ENCODE assay signal across 1 cellular context in the genomic region with DNA sequence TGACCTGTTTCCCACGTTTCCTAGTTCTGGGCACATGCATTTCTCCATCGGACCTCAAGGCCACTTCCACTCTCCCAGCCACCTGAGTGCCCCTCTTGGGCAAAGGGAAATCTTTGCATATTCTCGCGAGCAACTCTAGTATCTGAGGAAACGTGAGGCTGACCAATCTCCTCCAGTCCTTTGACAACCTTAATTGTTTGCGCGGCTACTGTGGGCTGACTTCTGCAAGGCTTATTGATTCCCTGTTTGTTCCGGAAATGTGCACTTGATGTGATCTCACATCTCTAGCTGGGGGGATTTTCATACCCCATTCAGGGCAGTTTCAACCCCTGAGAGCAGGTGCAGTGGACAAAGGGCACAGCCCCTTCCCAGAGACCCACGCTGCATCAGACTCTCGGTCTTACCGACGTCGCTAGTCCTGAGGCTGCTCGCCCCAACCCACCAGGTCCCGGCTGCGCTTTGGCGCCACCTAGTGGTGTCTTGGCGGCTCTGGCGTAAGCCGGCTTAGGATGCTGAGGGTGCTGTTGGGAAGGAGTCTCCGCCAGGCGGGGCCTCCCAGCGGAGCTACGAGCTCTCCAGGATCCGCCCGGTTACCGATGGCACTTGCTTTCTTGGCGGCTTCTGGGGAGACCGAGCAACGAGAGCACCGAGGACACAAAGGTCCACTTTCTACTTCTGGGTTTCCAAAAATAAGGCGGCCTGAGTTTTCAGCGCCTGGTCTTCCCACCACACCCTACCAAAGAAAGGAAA.
TF ChIP-seq lines count a peak whose summit lies in the region.

No MANE protein-coding gene starts in this region.

TF ChIP-seq in K562, 482 proteins besides CTCF, POLR2A, EP300 and RAD21 (continued from another document):
- TF ChIP-seq, protein P1, sequence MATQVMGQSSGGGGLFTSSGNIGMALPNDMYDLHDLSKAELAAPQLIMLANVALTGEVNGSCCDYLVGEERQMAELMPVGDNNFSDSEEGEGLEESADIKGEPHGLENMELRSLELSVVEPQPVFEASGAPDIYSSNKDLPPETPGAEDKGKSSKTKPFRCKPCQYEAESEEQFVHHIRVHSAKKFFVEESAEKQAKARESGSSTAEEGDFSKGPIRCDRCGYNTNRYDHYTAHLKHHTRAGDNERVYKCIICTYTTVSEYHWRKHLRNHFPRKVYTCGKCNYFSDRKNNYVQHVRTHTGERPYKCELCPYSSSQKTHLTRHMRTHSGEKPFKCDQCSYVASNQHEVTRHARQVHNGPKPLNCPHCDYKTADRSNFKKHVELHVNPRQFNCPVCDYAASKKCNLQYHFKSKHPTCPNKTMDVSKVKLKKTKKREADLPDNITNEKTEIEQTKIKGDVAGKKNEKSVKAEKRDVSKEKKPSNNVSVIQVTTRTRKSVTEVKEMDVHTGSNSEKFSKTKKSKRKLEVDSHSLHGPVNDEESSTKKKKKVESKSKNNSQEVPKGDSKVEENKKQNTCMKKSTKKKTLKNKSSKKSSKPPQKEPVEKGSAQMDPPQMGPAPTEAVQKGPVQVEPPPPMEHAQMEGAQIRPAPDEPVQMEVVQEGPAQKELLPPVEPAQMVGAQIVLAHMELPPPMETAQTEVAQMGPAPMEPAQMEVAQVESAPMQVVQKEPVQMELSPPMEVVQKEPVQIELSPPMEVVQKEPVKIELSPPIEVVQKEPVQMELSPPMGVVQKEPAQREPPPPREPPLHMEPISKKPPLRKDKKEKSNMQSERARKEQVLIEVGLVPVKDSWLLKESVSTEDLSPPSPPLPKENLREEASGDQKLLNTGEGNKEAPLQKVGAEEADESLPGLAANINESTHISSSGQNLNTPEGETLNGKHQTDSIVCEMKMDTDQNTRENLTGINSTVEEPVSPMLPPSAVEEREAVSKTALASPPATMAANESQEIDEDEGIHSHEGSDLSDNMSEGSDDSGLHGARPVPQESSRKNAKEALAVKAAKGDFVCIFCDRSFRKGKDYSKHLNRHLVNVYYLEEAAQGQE (CRISPR knock-in tag; IDR thresholded peaks at IDR 0.05; ENCODE audit: low read depth) = no peak
- TF ChIP-seq UBTF (IDR thresholded peaks at IDR 0.05; ENCODE audit: borderline replicate concordance in 1 of 2, low read depth in 2 of 2, low read length in 2 of 2) (peak; percentile 27 to 37; a peak in 1 of 4 replicates), KLF16 (IDR thresholded peaks at IDR 0.05) (0 out of 2 replicates have a peak, but pooled peaks have one; percentile 56), ZNF57 (CRISPR knock-in tag; IDR thresholded peaks at IDR 0.05) (no peak), CTCFL (IDR thresholded peaks at IDR 0.05; ENCODE audit: borderline replicate concordance, insufficient read depth, low read depth, low read length, poor library complexity, severe bottlenecking) (peak; percentile 89), BRD9 (IDR thresholded peaks at IDR 0.05; ENCODE audit: low read depth, partially characterized antibody) (no peak), IRF2 (CRISPR knock-in tag; IDR thresholded peaks at IDR 0.05) (no peak), ZNF436 (CRISPR knock-in tag; IDR thresholded peaks at IDR 0.05) (no peak), ZNF699 (CRISPR knock-in tag; IDR thresholded peaks at IDR 0.05; ENCODE audit: insufficient replicate concordance) (no peak), SMARCA4 (IDR thresholded peaks at IDR 0.05) (peak; percentile 67), SMARCE1 (IDR thresholded peaks at IDR 0.05) (peak; percentile 60; the same call in 1 of the 2 replicates), CTBP1 (IDR thresholded peaks at IDR 0.05; ENCODE audit: borderline replicate concordance) (peak; percentile 88), TAF1 (IDR thresholded peaks at IDR 0.05; ENCODE audit: control insufficient read depth, extremely low read depth, insufficient read depth, low read length, severe bottlenecking) (no peak), RFX1 (IDR thresholded peaks at IDR 0.05) (no peak), USF1 (CRISPR knock-in tag; IDR thresholded peaks at IDR 0.05) (no peak), CBX3 (IDR thresholded peaks at IDR 0.05; ENCODE audit: borderline replicate concordance in 1 of 2, low read length in 2 of 2) (0 out of 3 replicates have a peak, but pooled peaks of 1 of the 2 experiments have one; percentile 33), ATF7 (IDR thresholded peaks at IDR 0.05) (peak; percentile 33; the same call in 1 of the 2 replicates), RCOR1 (IDR thresholded peaks at IDR 0.05; ENCODE audit: borderline replicate concordance in 1 of 2, low read depth in 2 of 2, low read length in 2 of 2) (peak in 1 of 2 experiments; percentile 91; a peak in 3 of 4 replicates), ZBTB26 (CRISPR knock-in tag; IDR thresholded peaks at IDR 0.05) (no peak), ZNF785 (CRISPR knock-in tag; IDR thresholded peaks at IDR 0.05) (no peak), ZBTB2 (IDR thresholded peaks at IDR 0.05) (no peak)
- TF ChIP-seq, protein P2, sequence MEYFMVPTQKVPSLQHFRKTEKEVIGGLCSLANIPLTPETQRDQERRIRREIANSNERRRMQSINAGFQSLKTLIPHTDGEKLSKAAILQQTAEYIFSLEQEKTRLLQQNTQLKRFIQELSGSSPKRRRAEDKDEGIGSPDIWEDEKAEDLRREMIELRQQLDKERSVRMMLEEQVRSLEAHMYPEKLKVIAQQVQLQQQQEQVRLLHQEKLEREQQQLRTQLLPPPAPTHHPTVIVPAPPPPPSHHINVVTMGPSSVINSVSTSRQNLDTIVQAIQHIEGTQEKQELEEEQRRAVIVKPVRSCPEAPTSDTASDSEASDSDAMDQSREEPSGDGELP (CRISPR knock-in tag; IDR thresholded peaks at IDR 0.05; ENCODE audit: borderline replicate concordance) = peak; percentile 52; the same call in 1 of the 2 replicates
TF ChIP-seq in K562: peak in this region for 26.
